Comparison of ENCODE assay signal across 2 cellular contexts in genomic region chr15:32888221-32888761, GRCh38.
TF ChIP-seq lines count a peak whose summit lies in the region.

No MANE protein-coding gene starts in this region.

TF ChIP-seq in HepG2, 621 proteins besides CTCF, POLR2A, EP300 and RAD21 (continued from another document):
- TF ChIP-seq ZMAT5 (CRISPR knock-in tag; IDR thresholded peaks at IDR 0.05; ENCODE audit: borderline replicate concordance, low read depth) (no peak), JDP2 (CRISPR knock-in tag; IDR thresholded peaks at IDR 0.05; ENCODE audit: borderline replicate concordance) (no peak), NR1H2 (CRISPR knock-in tag; IDR thresholded peaks at IDR 0.05; ENCODE audit: borderline replicate concordance, low read depth) (no peak), KLF15 (CRISPR knock-in tag; IDR thresholded peaks at IDR 0.05; ENCODE audit: borderline replicate concordance) (no peak), SETDB1 (CRISPR knock-in tag; IDR thresholded peaks at IDR 0.05; ENCODE audit: borderline replicate concordance) (no peak), FOXA3 (CRISPR knock-in tag; IDR thresholded peaks at IDR 0.05) (no peak)

TF ChIP-seq in WTC11, 78 proteins besides CTCF, POLR2A, EP300 and RAD21 (continued from another document):
- TF ChIP-seq ELF4 (CRISPR knock-in tag; IDR thresholded peaks at IDR 0.05; ENCODE audit: low read depth) (no peak), TP53 (CRISPR knock-in tag; IDR thresholded peaks at IDR 0.05) (no peak), ZNF425 (CRISPR knock-in tag; conservative IDR thresholded peaks at IDR 0.05) (no peak), ZNF396 (CRISPR knock-in tag; IDR thresholded peaks at IDR 0.05; ENCODE audit: borderline replicate concordance) (no peak), MAX (CRISPR knock-in tag; IDR thresholded peaks at IDR 0.05) (no peak), RELA (CRISPR knock-in tag; IDR thresholded peaks at IDR 0.05; ENCODE audit: borderline replicate concordance) (no peak), HMGA2 (CRISPR knock-in tag; IDR thresholded peaks at IDR 0.05) (no peak), CDX4 (CRISPR knock-in tag; IDR thresholded peaks at IDR 0.05; ENCODE audit: borderline replicate concordance) (no peak), NR3C1 (CRISPR knock-in tag; conservative IDR thresholded peaks at IDR 0.05; ENCODE audit: low read depth) (no peak), GRHL2 (CRISPR knock-in tag; IDR thresholded peaks at IDR 0.05; ENCODE audit: insufficient replicate concordance, severe bottlenecking) (no peak), E2F5 (CRISPR knock-in tag; IDR thresholded peaks at IDR 0.05) (no peak), ATF6 (CRISPR knock-in tag; IDR thresholded peaks at IDR 0.05) (no peak), ZNF512 (CRISPR knock-in tag; IDR thresholded peaks at IDR 0.05; ENCODE audit: borderline replicate concordance) (no peak), NFYB (CRISPR knock-in tag; conservative IDR thresholded peaks at IDR 0.05; ENCODE audit: low read depth) (no peak), ZNF121 (CRISPR knock-in tag; IDR thresholded peaks at IDR 0.05) (no peak), ATF2 (CRISPR knock-in tag; IDR thresholded peaks at IDR 0.05; ENCODE audit: borderline replicate concordance, low read depth) (no peak), EMX1 (CRISPR knock-in tag; IDR thresholded peaks at IDR 0.05) (no peak)
